15 cellular contexts compared by ENCODE assay signal in genomic region chr9:128163027-128163515, GRCh38. TPM values are rescaled to one million over a fixed set of nuclear protein-coding genes. Genes with fewer than 3 reads are reported as not detected.
DNase-seq lines count a peak whose midpoint lies in the region; ATAC-seq and TF ChIP-seq lines count a peak whose summit lies in the region.
"Had no signal": no experiment of that assay in that cellular context is flagged by ENCODE, and none has a peak within 500 bp of the region (broad histone marks: within the 10 kb centered on the region; RNA-seq: fewer than 3 reads in every experiment).

No MANE protein-coding gene starts in this region.

- peak overlapping the region in 1 of 3 donors; percentile 82 for H3K27ac Mint-ChIP-seq in CD4-positive, CD25-positive, alpha-beta regulatory T cell

- H3K27me3 Mint-ChIP-seq in CD4-positive, CD25-positive, alpha-beta regulatory T cell: no peaks in the 10 kb centered on the region

- H3K9me3 ChIP-seq in CD4-positive, CD25-positive, alpha-beta regulatory T cell (ENCODE audit: control insufficient read depth in 2 of 2, low read length in 2 of 2): no peaks in the 10 kb centered on the region
- H3K9me3 ChIP-seq: Caco-2, MG63 had no signal

- peaks cover 0 to 3% (median 0%) of the 10 kb centered on the region in 7 donors for H3K9me3 Mint-ChIP-seq in CD4-positive, CD25-positive, alpha-beta regulatory T cell
- H3K9me3 Mint-ChIP-seq: HFFc6 had no signal

- no peak for ATAC-seq in CD4-positive, CD25-positive, alpha-beta regulatory T cell (ENCODE audit: low read depth in 2 of 2)

- H3K4me1 ChIP-seq in CD4-positive, CD25-positive, alpha-beta regulatory T cell (ENCODE audit: control insufficient read depth, insufficient read depth, low read length, poor library complexity, severe bottlenecking): peaks cover 19% of the 10 kb centered on the region

- no peak overlapping the region for H3K27ac ChIP-seq in CD4-positive, CD25-positive, alpha-beta regulatory T cell (ENCODE audit: insufficient read depth, low read length, poor library complexity, severe bottlenecking)
- H3K27ac ChIP-seq in RWPE1: peak overlapping the region; percentile 69
- H3K27ac ChIP-seq: PC-9 had no signal

- POLR2A ChIA-PET in RWPE1 (lab: Yijun Ruan, JAX; ENCODE audit: low non-redundant PET): no interaction called here

- H3K4me3 Mint-ChIP-seq in CD4-positive, CD25-positive, alpha-beta regulatory T cell: peak overlapping the region in 3 of 4 donors; percentile 11 to 89 (median 75)
- H3K4me3 Mint-ChIP-seq: HFFc6 had no signal

- no peak for TF ChIP-seq CTCF in RWPE1 (conservative IDR thresholded peaks at IDR 0.05; ENCODE audit: low read depth)

- H3K36me3 ChIP-seq in CD4-positive, CD25-positive, alpha-beta regulatory T cell (ENCODE audit: control insufficient read depth, insufficient read depth, low read length): peaks cover 28% of the 10 kb centered on the region

- peaks cover 18% of the 10 kb centered on the region for H3K36me3 Mint-ChIP-seq in CD4-positive, CD25-positive, alpha-beta regulatory T cell

- DNase-seq in CD4-positive, CD25-positive, alpha-beta regulatory T cell: no peak
- DNase-seq in RWPE1 (ENCODE audit: low spot score) (no peak), myocyte (ENCODE audit: low read depth) (peak; percentile 59), mesenteric fat pad (ENCODE audit: low spot score) (no peak), Kasumi-1 (lab: John Stamatoyannopoulos, UW) (no peak)
- no peak for DNase-seq in activated naive CD4-positive, alpha-beta T cell treated with anti-CD3 and anti-CD28 coated beads, Interleukin-2, amount 50 U/mL, for 16 hours
- DNase-seq: Caco-2, EL, HFFc6, MG63, NCI-H1092, NCI-H1694, NCI-H510A treated with DMSO at 0.1 percent for 48 hours had no signal

- peaks cover 4 to 27% (median 16%) of the 10 kb centered on the region in 4 donors for H3K4me1 Mint-ChIP-seq in CD4-positive, CD25-positive, alpha-beta regulatory T cell

- no peaks in the 10 kb centered on the region for H3K27me3 ChIP-seq in CD4-positive, CD25-positive, alpha-beta regulatory T cell (ENCODE audit: control insufficient read depth, insufficient read depth, low read length)
- H3K27me3 ChIP-seq: MG63 had no signal

- CTCF ChIA-PET in RWPE1 (lab: Yijun Ruan, JAX): interaction anchor here (0.6 kb wide), 1 partner anchor 211 kb away, joined by 4 read pairs; no protein-coding TSS in a partner anchor

- no peak overlapping the region for H3K4me3 ChIP-seq in CD4-positive, CD25-positive, alpha-beta regulatory T cell (ENCODE audit: low read depth, low read length)
- H3K4me3 ChIP-seq: MG63, PC-9 had no signal

RNA-seq across cellular contexts. Expression of gene BBLN, which starts 3.0 kb away (rescaled TPM):
- total RNA-seq in CD4-positive, CD25-positive, alpha-beta regulatory T cell: 70.9 TPM
- polyA plus RNA-seq in CD4-positive, CD25-positive, alpha-beta regulatory T cell: 100 to 1,000 TPM; 111 to 176 (median 128) TPM
- total RNA-seq in myocyte (286 and 586 TPM in 2 replicates), mesenteric fat pad (63.7 TPM)
- polyA plus RNA-seq in myocyte (2012): 116 TPM

RNA-seq across cellular contexts. Expression of gene LCN2, which starts 13.8 kb away (rescaled TPM):
- total RNA-seq in CD4-positive, CD25-positive, alpha-beta regulatory T cell: 0.94 TPM
- polyA plus RNA-seq in CD4-positive, CD25-positive, alpha-beta regulatory T cell: not detected
- not detected in 2 replicates for total RNA-seq in myocyte
- not detected for polyA plus RNA-seq in myocyte (2012)
- 0.64 TPM for total RNA-seq in mesenteric fat pad
- total RNA-seq: A673, Caco-2, HFFc6 had no signal

RNA-seq across cellular contexts. Expression of gene CIZ1, which starts 28.3 kb away (rescaled TPM):
- total RNA-seq in CD4-positive, CD25-positive, alpha-beta regulatory T cell: 128 TPM
- polyA plus RNA-seq in CD4-positive, CD25-positive, alpha-beta regulatory T cell: 1 to 10 TPM; 7.2 to 9.3 (median 8.0) TPM
- total RNA-seq in myocyte (47.4 and 58.5 TPM in 2 replicates), mesenteric fat pad (100.0 TPM)
- 87.9 TPM for polyA plus RNA-seq in myocyte (2012)

RNA-seq across cellular contexts. Expression of gene PTGES2, which starts 35.5 kb away (rescaled TPM):
- total RNA-seq in CD4-positive, CD25-positive, alpha-beta regulatory T cell: 48.6 TPM
- 10 to 100 TPM; 33.8 to 39.1 (median 37.6) TPM for polyA plus RNA-seq in CD4-positive, CD25-positive, alpha-beta regulatory T cell
- total RNA-seq in myocyte (65.9 and 68.6 TPM in 2 replicates), mesenteric fat pad (59.5 TPM)
- 60.2 TPM for polyA plus RNA-seq in myocyte (2012)

RNA-seq across cellular contexts. Expression of gene DNM1, which starts 40.1 kb away (rescaled TPM):
- total RNA-seq in CD4-positive, CD25-positive, alpha-beta regulatory T cell: 1.5 TPM
- polyA plus RNA-seq in CD4-positive, CD25-positive, alpha-beta regulatory T cell: not detected
- total RNA-seq in myocyte: 0.10 TPM in 1 of 2 replicates, not detected in the other
- polyA plus RNA-seq in myocyte (2012): 0.79 TPM
- total RNA-seq in mesenteric fat pad: 24.1 TPM
